Comparison of ENCODE assay signal across 1 cellular context in the genomic region with DNA sequence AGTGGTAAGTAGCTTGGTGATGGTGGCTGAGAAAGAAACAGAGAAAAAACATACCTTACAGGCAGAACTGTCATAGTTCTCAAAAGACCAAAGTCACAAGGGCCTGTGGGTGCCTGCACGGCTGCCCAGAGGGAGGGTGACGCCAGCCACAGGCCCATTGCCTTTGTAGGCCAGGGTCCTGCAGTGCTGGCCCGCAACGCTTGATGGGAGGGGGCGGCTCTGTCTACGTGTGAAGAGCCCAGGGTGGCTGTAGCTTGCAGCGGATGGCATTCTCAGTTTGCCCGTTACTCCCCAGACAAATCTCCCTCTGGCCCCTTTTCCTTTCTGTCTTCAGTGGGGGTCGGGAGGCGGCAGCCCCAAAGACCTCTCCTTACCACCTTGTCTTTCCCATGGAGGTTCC.
TF ChIP-seq lines count a peak whose summit lies in the region.

No MANE protein-coding gene starts in this region.

TF ChIP-seq in HepG2, 621 proteins besides CTCF, POLR2A, EP300 and RAD21 (continued from another document):
- TF ChIP-seq ZNF549 (CRISPR knock-in tag; IDR thresholded peaks at IDR 0.05) (no peak), ZNF75D (CRISPR knock-in tag; IDR thresholded peaks at IDR 0.05; ENCODE audit: borderline replicate concordance) (no peak), ZNF234 (CRISPR knock-in tag; conservative IDR thresholded peaks at IDR 0.05) (no peak), REPIN1 (CRISPR knock-in tag; IDR thresholded peaks at IDR 0.05; ENCODE audit: borderline replicate concordance, low read depth) (no peak), ZNF614 (CRISPR knock-in tag; IDR thresholded peaks at IDR 0.05; ENCODE audit: borderline replicate concordance) (no peak), ZBTB20 (CRISPR knock-in tag; IDR thresholded peaks at IDR 0.05; ENCODE audit: borderline replicate concordance, low read depth) (no peak), RNF2 (conservative IDR thresholded peaks at IDR 0.05; ENCODE audit: low read depth) (no peak)
- TF ChIP-seq, protein P1, sequence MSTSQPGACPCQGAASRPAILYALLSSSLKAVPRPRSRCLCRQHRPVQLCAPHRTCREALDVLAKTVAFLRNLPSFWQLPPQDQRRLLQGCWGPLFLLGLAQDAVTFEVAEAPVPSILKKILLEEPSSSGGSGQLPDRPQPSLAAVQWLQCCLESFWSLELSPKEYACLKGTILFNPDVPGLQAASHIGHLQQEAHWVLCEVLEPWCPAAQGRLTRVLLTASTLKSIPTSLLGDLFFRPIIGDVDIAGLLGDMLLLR (CRISPR knock-in tag; IDR thresholded peaks at IDR 0.05) = no peak
- TF ChIP-seq, protein P2, sequence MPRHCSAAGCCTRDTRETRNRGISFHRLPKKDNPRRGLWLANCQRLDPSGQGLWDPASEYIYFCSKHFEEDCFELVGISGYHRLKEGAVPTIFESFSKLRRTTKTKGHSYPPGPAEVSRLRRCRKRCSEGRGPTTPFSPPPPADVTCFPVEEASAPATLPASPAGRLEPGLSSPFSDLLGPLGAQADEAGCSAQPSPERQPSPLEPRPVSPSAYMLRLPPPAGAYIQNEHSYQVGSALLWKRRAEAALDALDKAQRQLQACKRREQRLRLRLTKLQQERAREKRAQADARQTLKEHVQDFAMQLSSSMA (CRISPR knock-in tag; IDR thresholded peaks at IDR 0.05) = no peak
- TF ChIP-seq, protein P3, sequence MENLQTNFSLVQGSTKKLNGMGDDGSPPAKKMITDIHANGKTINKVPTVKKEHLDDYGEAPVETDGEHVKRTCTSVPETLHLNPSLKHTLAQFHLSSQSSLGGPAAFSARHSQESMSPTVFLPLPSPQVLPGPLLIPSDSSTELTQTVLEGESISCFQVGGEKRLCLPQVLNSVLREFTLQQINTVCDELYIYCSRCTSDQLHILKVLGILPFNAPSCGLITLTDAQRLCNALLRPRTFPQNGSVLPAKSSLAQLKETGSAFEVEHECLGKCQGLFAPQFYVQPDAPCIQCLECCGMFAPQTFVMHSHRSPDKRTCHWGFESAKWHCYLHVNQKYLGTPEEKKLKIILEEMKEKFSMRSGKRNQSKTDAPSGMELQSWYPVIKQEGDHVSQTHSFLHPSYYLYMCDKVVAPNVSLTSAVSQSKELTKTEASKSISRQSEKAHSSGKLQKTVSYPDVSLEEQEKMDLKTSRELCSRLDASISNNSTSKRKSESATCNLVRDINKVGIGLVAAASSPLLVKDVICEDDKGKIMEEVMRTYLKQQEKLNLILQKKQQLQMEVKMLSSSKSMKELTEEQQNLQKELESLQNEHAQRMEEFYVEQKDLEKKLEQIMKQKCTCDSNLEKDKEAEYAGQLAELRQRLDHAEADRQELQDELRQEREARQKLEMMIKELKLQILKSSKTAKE (CRISPR knock-in tag; IDR thresholded peaks at IDR 0.05; ENCODE audit: borderline replicate concordance) = no peak
- TF ChIP-seq, protein P4, sequence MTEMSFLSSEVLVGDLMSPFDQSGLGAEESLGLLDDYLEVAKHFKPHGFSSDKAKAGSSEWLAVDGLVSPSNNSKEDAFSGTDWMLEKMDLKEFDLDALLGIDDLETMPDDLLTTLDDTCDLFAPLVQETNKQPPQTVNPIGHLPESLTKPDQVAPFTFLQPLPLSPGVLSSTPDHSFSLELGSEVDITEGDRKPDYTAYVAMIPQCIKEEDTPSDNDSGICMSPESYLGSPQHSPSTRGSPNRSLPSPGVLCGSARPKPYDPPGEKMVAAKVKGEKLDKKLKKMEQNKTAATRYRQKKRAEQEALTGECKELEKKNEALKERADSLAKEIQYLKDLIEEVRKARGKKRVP (CRISPR knock-in tag; IDR thresholded peaks at IDR 0.05) = no peak
TF ChIP-seq in HepG2: peak in this region for 0.
